Comparison of ENCODE assay signal across 8 cellular contexts in the genomic region with DNA sequence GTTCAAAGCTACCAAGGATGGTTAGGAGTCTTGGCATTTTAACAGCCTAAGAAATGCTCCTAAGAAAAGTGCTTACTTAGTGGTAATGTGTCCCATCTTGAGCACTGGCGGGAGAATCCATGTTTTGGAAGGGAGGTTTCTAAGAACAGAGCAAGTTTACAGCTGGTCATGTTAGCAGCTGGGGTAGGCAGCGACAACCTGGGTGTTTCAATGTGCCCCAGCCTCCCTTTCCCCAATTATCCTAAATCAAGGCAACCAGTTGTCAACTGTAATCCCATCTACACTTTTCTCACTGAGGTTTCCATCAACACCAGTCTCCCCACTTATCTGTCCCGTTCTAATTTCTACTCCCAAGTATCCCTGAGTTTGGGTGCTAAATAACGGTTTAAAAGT. TPM values are rescaled to one million over a fixed set of nuclear protein-coding genes. Genes with fewer than 3 reads are reported as not detected.
DNase-seq lines count a peak whose midpoint lies in the region; ATAC-seq and TF ChIP-seq lines count a peak whose summit lies in the region.

No MANE protein-coding gene starts in this region.

- DNase-seq in T-helper 1 cell (no peak), spleen (no peak), DMS153 treated with DMSO at 0.1 percent for 48 hours (lab: John Stamatoyannopoulos, UW; ENCODE audit: unreplicated experiment) (no peak), G401 (ENCODE audit: low spot score) (no peak), SJCRH30 (no peak)
- DNase-seq in activated CD8-positive, alpha-beta T cell treated with anti-CD3 and anti-CD28 coated beads, Interleukin-2, amount 10 ng/mL, durations not matched to agents 7 days and 5 days: no peak

- peaks cover 74% of the 10 kb centered on the region for H3K27me3 Mint-ChIP-seq in T-helper 1 cell treated with Interleukin-12 subunit alpha and Interleukin-12 subunit beta and Interleukin-4 antibody, amounts not matched to agents 30 μg/mL and 1 μg/mL, for 36 hours (ENCODE audit: low read depth)
- peaks cover 48% of the 10 kb centered on the region for H3K27me3 Mint-ChIP-seq in activated CD8-positive, alpha-beta T cell treated with anti-CD3 and anti-CD28 coated beads, Interleukin-2, amount 10 ng/mL, durations not matched to agents 7 days and 5 days (ENCODE audit: low read depth)

- no peak for TF ChIP-seq POLR2A in spleen (IDR thresholded peaks at IDR 0.05)

- H3K9ac ChIP-seq in iPS-18a (ENCODE audit: low read length): no peak overlapping the region

- H3K36me3 ChIP-seq in iPS-18a (ENCODE audit: control insufficient read depth, low read depth, low read length) (peaks cover 8% of the 10 kb centered on the region), spleen (no peaks in the 10 kb centered on the region), SJCRH30 (no peaks in the 10 kb centered on the region)

- intact Hi-C loops in spleen (cut with DNase I; ENCODE audit: low total_unique reads): loop anchor here (10.0 kb wide), 2 partner anchors 539 to 599 kb away; no protein-coding TSS in a partner anchor

- H3K36me3 Mint-ChIP-seq in T-helper 1 cell treated with Interleukin-12 subunit alpha and Interleukin-12 subunit beta and Interleukin-4 antibody, amounts not matched to agents 30 μg/mL and 1 μg/mL, for 36 hours (ENCODE audit: low read depth): no peaks in the 10 kb centered on the region
- H3K36me3 Mint-ChIP-seq in activated CD8-positive, alpha-beta T cell treated with anti-CD3 and anti-CD28 coated beads, Interleukin-2, amount 10 ng/mL, durations not matched to agents 7 days and 5 days (ENCODE audit: low read depth): no peaks in the 10 kb centered on the region

- POLR2A ChIA-PET in activated CD8-positive, alpha-beta T cell treated with anti-CD3 and anti-CD28 coated beads, Interleukin-2, amount 10 ng/mL, durations not matched to agents 7 days and 5 days (lab: Charles Lee): no interaction called here

- H3K4me3 ChIP-seq in iPS-18a (ENCODE audit: low read length): peak overlapping the region; percentile 93
- H3K4me3 ChIP-seq in spleen: peak overlapping the region in 5 of 8 donors; percentile 72 to 86 (median 79)
- no peak overlapping the region for H3K4me3 ChIP-seq in SJCRH30

- no peak for TF ChIP-seq CTCF in spleen (IDR thresholded peaks at IDR 0.05 in 8 of 11, conservative IDR thresholded peaks at IDR 0.05 in 3 of 11)

- H3K9me3 ChIP-seq in iPS-18a (ENCODE audit: control insufficient read depth, low read depth, low read length) (no peaks in the 10 kb centered on the region), spleen (no peaks in the 10 kb centered on the region), SJCRH30 (replicated peaks) (no peaks in the 10 kb centered on the region)

- peaks cover 23% of the 10 kb centered on the region for H3K4me1 Mint-ChIP-seq in T-helper 1 cell treated with Interleukin-12 subunit alpha and Interleukin-12 subunit beta and Interleukin-4 antibody, amounts not matched to agents 30 μg/mL and 1 μg/mL, for 36 hours (ENCODE audit: low read depth)
- H3K4me1 Mint-ChIP-seq in activated CD8-positive, alpha-beta T cell treated with anti-CD3 and anti-CD28 coated beads, Interleukin-2, amount 10 ng/mL, durations not matched to agents 7 days and 5 days (ENCODE audit: low read depth): peaks cover 27% of the 10 kb centered on the region

- CTCF ChIA-PET in activated CD8-positive, alpha-beta T cell treated with anti-CD3 and anti-CD28 coated beads, Interleukin-2, amount 10 ng/mL, durations not matched to agents 7 days and 5 days (lab: Charles Lee): interaction anchor here (0.6 to 2.0 kb wide), 9 partner anchors 8 to 222 kb away, joined by 3 to 9 read pairs (median 3); no protein-coding TSS in a partner anchor

- H3K27ac Mint-ChIP-seq in T-helper 1 cell treated with Interleukin-12 subunit alpha and Interleukin-12 subunit beta and Interleukin-4 antibody, amounts not matched to agents 30 μg/mL and 1 μg/mL, for 36 hours: no peak overlapping the region
- H3K27ac Mint-ChIP-seq in activated CD8-positive, alpha-beta T cell treated with anti-CD3 and anti-CD28 coated beads, Interleukin-2, amount 10 ng/mL, durations not matched to agents 7 days and 5 days: no peak overlapping the region

- in situ Hi-C loops in G401 (cut with HindIII; ENCODE audit: low sequenced_read_pairs): no loop called here

- 92 to 94% (median 92%) methylated on average over 4 of the region's 4 CpGs for WGBS in spleen, 5 donors

- H3K27ac ChIP-seq in iPS-18a (ENCODE audit: low read length) (no peak overlapping the region), spleen (peak overlapping the region in 7 of 8 donors; percentile 91 to 98 (median 97)), SJCRH30 (no peak overlapping the region)

- ATAC-seq in activated CD8-positive, alpha-beta T cell treated with anti-CD3 and anti-CD28 coated beads, Interleukin-2, amount 10 ng/mL, durations not matched to agents 7 days and 5 days: no peak

- H3K4me1 ChIP-seq in iPS-18a (ENCODE audit: control insufficient read depth, low read depth, low read length): peaks cover 20% of the 10 kb centered on the region
- H3K4me1 ChIP-seq in spleen: peaks cover 3 to 53% (median 49%) of the 10 kb centered on the region in 6 donors
- H3K4me1 ChIP-seq in SJCRH30: 0 out of 2 replicates have a peak, but pooled peaks cover 5% of the 10 kb centered on the region

- peak overlapping the region; percentile 70 for H3K4me3 Mint-ChIP-seq in T-helper 1 cell treated with Interleukin-12 subunit alpha and Interleukin-12 subunit beta and Interleukin-4 antibody, amounts not matched to agents 30 μg/mL and 1 μg/mL, for 36 hours
- H3K4me3 Mint-ChIP-seq in activated CD8-positive, alpha-beta T cell treated with anti-CD3 and anti-CD28 coated beads, Interleukin-2, amount 10 ng/mL, durations not matched to agents 7 days and 5 days: peak overlapping the region; percentile 48

- no peaks in the 10 kb centered on the region for H3K9me3 Mint-ChIP-seq in T-helper 1 cell treated with Interleukin-12 subunit alpha and Interleukin-12 subunit beta and Interleukin-4 antibody, amounts not matched to agents 30 μg/mL and 1 μg/mL, for 36 hours
- no peaks in the 10 kb centered on the region for H3K9me3 Mint-ChIP-seq in activated CD8-positive, alpha-beta T cell treated with anti-CD3 and anti-CD28 coated beads, Interleukin-2, amount 10 ng/mL, durations not matched to agents 7 days and 5 days (ENCODE audit: insufficient read depth)

- H3K27me3 ChIP-seq in iPS-18a (ENCODE audit: control insufficient read depth, insufficient read depth, low read length): no peaks in the 10 kb centered on the region
- H3K27me3 ChIP-seq in spleen (replicated peaks in 1 of 7): peaks cover 0 to 75% (median 19%) of the 10 kb centered on the region in 7 donors
- no peaks in the 10 kb centered on the region for H3K27me3 ChIP-seq in SJCRH30

RNA-seq across cellular contexts. Expression of gene JAG1, which starts 1.7 kb away (rescaled TPM):
- total RNA-seq in activated CD8-positive, alpha-beta T cell treated with anti-CD3 and anti-CD28 coated beads, Interleukin-2, amount 10 ng/mL, durations not matched to agents 7 days and 5 days: under 1 TPM; 0.16 to 0.34 TPM
- total RNA-seq in spleen: 10 to 100 TPM; 39.5 to 85.3 (median 67.8) TPM
- polyA plus RNA-seq in spleen: 10 to 100 TPM in 1 of 3 donors, 1 to 10 TPM in 2; 5.6 to 13.1 (median 7.7) TPM
- 0.06 TPM in 1 of 2 replicates, not detected in the other for total RNA-seq in G401 (2014; rRNA removed; shearing (Covaris generic))
- 8.8 TPM in 2 replicates for total RNA-seq in SJCRH30 (2014; rRNA removed; shearing (Covaris generic))

Comparison
In these comparisons a context has a peak if more than half of its experiments do, and no peak if none do; other contexts are left out.
1. H3K27ac ChIP-seq: peak in spleen (7 of 8); none in iPS-18a (single experiment) and SJCRH30 (single experiment).